18 cellular contexts compared by ENCODE assay signal in the genomic region with DNA sequence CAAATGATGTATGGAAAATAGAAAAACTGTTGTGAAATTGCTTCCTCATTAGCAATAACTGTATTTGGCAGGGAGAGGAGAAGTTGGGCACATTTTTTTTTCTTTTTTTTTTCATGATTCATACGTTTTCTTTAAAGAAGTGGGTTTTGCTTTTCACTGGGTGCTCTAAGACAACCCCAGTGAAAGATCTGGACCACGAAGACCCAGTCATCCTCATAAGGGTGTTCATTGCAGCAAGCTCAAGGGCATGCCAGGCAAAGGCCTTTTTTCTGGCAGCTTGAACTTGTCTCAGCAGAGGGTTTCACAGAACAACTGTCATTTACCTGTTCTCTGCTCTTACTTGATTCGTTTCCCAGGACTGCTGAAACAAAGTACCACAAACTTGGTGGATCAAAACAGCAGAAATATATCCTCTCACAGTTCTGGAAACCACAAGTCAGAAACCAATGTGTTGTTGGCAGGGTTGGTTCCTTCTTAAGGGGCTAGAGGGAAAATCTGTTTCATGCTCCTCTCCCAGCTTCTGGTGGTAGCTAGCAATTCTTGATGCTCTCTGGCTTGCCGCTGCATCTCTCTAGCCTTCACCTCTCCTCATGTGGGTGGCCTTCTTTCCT. TPM values are rescaled to one million over a fixed set of nuclear protein-coding genes. Genes with fewer than 3 reads are reported as not detected.
DNase-seq lines count a peak whose midpoint lies in the region; ATAC-seq, FAIRE-seq and TF ChIP-seq lines count a peak whose summit lies in the region.
"Had no signal": no experiment of that assay in that cellular context is flagged by ENCODE, and none has a peak within 500 bp of the region (broad histone marks: within the 10 kb centered on the region; RNA-seq: fewer than 3 reads in every experiment).

No MANE protein-coding gene starts in this region.

- no peak overlapping the region for H3K27ac Mint-ChIP-seq in activated naive CD4-positive, alpha-beta T cell treated with anti-CD3 and anti-CD28 coated beads, Interleukin-2, amount 50 U/mL, for 72 hours

- H3K9me3 Mint-ChIP-seq in activated naive CD4-positive, alpha-beta T cell treated with anti-CD3 and anti-CD28 coated beads, Interleukin-2, amount 50 U/mL, for 72 hours: no peaks in the 10 kb centered on the region

- no peak for TF ChIP-seq CTCF in bronchial epithelial cell (IDR thresholded peaks at IDR 0.05; ENCODE audit: insufficient read depth, low read length, severe bottlenecking)

- H3K4me3 ChIP-seq in bronchial epithelial cell (ENCODE audit: low read depth, low read length): no peak overlapping the region
- H3K4me3 ChIP-seq: HAP-1 had no signal

- no peaks in the 10 kb centered on the region for H3K36me3 ChIP-seq in bronchial epithelial cell (ENCODE audit: control insufficient read depth, insufficient read depth, low read length)
- H3K36me3 ChIP-seq: HAP-1 had no signal

- ATAC-seq in activated naive CD4-positive, alpha-beta T cell treated with anti-CD3 and anti-CD28 coated beads, Interleukin-2, amount 50 U/mL, for 72 hours: peak; percentile 50 to 79
- ATAC-seq in HG03354 (IDR thresholded peaks at IDR 0.05; ENCODE audit: poor library complexity, severe bottlenecking, unreplicated experiment): no peak

- H3K27me3 ChIP-seq in bronchial epithelial cell (ENCODE audit: control insufficient read depth, insufficient read depth, low read length): no peaks in the 10 kb centered on the region

- H3K36me3 Mint-ChIP-seq in activated naive CD4-positive, alpha-beta T cell treated with anti-CD3 and anti-CD28 coated beads, Interleukin-2, amount 50 U/mL, for 72 hours: no peaks in the 10 kb centered on the region
- H3K36me3 Mint-ChIP-seq: CD4-positive, CD25-positive, alpha-beta regulatory T cell had no signal

- no peak for DNase-seq in activated naive CD4-positive, alpha-beta T cell treated with anti-CD3 and anti-CD28 coated beads, Interleukin-2, amount 50 U/mL, for 72 hours (ENCODE audit: low spot score in 2 of 2)
- DNase-seq in activated naive CD4-positive, alpha-beta T cell treated with anti-CD3 and anti-CD28 coated beads, Interleukin-2, amount 50 U/mL, for 16 hours: no peak
- DNase-seq in NOMO-1 (lab: John Stamatoyannopoulos, UW; ENCODE audit: unreplicated experiment in 2 of 2) (peak; percentile 57 to 86), bronchial epithelial cell (ENCODE audit: low read depth) (no peak), NAMALWA (ENCODE audit: low spot score) (no peak), NCI-H69 (lab: John Stamatoyannopoulos, UW) (no peak)
- DNase-seq: CD4-positive, CD25-positive, alpha-beta regulatory T cell; DMS79; NCI-H1092; NCI-H226; NCI-H526 treated with DMSO at 0.1 percent for 48 hours; SHP77 had no signal

- FAIRE-seq in bronchial epithelial cell (lab: Jason Lieb, UNC): peak; percentile 13
- FAIRE-seq: G401.6, RCC 7860 had no signal

RNA-seq across cellular contexts. Expression of a gene that starts 4.5 kb away (rescaled TPM):
- not detected for total RNA-seq in activated naive CD4-positive, alpha-beta T cell treated with anti-CD3 and anti-CD28 coated beads, Interleukin-2, amount 50 U/mL, for 72 hours
- total RNA-seq in bronchial epithelial cell: not detected in 2 replicates
- total RNA-seq: A673; CD4-positive, CD25-positive, alpha-beta regulatory T cell; LHCN-M2 had no signal

RNA-seq across cellular contexts. Expression of a gene that starts 44.1 kb away (rescaled TPM):
- total RNA-seq in activated naive CD4-positive, alpha-beta T cell treated with anti-CD3 and anti-CD28 coated beads, Interleukin-2, amount 50 U/mL, for 72 hours: under 1 TPM in 1 of 2 donors, not detected in 1; 0.04 TPM
- total RNA-seq in bronchial epithelial cell: not detected in 2 replicates
- total RNA-seq: CD4-positive, CD25-positive, alpha-beta regulatory T cell had no signal

Comparison
In these comparisons a context has a peak if more than half of its experiments do, and no peak if none do; other contexts are left out.
1. DNase-seq: peak in NOMO-1 (2 of 2); none in activated naive CD4-positive, alpha-beta T cell treated with anti-CD3 and anti-CD28 coated beads, Interleukin-2, amount 50 U/mL, for 72 hours (0 of 2), activated naive CD4-positive, alpha-beta T cell treated with anti-CD3 and anti-CD28 coated beads, Interleukin-2, amount 50 U/mL, for 16 hours (single experiment), bronchial epithelial cell (single experiment), NAMALWA (single experiment) and NCI-H69 (single experiment).